In the genomic region with DNA sequence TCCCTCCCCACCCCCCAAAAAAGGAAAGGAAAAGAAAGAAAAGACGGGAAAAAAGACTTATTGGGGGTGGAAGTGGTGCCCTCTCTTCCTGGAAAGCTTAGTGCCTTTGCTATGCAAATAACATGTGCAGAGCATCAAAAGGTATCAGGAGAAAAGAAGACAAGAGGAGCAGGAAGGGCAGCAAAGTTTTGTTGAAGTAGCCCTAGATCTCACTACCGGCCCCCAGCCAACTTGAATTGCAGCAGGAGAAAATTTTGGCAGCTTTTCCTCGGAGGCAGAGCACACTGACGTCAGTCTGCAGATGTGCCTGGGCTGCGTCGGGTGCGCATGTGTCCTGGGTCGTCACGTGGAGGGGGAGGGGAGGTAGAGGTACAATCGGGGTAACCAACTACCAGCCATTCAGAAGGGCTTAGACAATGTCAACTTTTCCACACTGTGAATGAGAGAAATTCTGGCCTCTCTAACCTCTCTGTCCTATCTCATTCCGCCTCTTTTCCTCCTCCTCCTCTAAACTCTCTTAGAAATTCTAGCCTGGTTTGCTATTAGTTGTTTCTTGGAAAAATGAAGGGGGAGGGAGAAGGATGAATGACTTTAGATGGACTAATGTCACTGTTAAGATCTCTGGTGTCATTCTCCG, we compare ENCODE assay signal across 1 cellular context.
TF ChIP-seq lines count a peak whose summit lies in the region.

A gene with protein sequence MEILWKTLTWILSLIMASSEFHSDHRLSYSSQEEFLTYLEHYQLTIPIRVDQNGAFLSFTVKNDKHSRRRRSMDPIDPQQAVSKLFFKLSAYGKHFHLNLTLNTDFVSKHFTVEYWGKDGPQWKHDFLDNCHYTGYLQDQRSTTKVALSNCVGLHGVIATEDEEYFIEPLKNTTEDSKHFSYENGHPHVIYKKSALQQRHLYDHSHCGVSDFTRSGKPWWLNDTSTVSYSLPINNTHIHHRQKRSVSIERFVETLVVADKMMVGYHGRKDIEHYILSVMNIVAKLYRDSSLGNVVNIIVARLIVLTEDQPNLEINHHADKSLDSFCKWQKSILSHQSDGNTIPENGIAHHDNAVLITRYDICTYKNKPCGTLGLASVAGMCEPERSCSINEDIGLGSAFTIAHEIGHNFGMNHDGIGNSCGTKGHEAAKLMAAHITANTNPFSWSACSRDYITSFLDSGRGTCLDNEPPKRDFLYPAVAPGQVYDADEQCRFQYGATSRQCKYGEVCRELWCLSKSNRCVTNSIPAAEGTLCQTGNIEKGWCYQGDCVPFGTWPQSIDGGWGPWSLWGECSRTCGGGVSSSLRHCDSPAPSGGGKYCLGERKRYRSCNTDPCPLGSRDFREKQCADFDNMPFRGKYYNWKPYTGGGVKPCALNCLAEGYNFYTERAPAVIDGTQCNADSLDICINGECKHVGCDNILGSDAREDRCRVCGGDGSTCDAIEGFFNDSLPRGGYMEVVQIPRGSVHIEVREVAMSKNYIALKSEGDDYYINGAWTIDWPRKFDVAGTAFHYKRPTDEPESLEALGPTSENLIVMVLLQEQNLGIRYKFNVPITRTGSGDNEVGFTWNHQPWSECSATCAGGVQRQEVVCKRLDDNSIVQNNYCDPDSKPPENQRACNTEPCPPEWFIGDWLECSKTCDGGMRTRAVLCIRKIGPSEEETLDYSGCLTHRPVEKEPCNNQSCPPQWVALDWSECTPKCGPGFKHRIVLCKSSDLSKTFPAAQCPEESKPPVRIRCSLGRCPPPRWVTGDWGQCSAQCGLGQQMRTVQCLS (N-terminal part only) (minus strand): TSS at position 286 of the 637 bp plus-strand sequence. CDS start 8,247 bp downstream, outside the sequence.

TF ChIP-seq in K562, 482 proteins besides CTCF, POLR2A, EP300 and RAD21 (continued from another document):
- TF ChIP-seq, protein P1, sequence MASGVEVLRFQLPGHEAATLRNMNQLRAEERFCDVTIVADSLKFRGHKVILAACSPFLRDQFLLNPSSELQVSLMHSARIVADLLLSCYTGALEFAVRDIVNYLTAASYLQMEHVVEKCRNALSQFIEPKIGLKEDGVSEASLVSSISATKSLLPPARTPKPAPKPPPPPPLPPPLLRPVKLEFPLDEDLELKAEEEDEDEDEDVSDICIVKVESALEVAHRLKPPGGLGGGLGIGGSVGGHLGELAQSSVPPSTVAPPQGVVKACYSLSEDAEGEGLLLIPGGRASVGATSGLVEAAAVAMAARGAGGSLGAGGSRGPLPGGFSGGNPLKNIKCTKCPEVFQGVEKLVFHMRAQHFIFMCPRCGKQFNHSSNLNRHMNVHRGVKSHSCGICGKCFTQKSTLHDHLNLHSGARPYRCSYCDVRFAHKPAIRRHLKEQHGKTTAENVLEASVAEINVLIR (CRISPR knock-in tag; IDR thresholded peaks at IDR 0.05) = peak; percentile 42; the same call in 1 of the 2 replicates
- TF ChIP-seq, protein P2, sequence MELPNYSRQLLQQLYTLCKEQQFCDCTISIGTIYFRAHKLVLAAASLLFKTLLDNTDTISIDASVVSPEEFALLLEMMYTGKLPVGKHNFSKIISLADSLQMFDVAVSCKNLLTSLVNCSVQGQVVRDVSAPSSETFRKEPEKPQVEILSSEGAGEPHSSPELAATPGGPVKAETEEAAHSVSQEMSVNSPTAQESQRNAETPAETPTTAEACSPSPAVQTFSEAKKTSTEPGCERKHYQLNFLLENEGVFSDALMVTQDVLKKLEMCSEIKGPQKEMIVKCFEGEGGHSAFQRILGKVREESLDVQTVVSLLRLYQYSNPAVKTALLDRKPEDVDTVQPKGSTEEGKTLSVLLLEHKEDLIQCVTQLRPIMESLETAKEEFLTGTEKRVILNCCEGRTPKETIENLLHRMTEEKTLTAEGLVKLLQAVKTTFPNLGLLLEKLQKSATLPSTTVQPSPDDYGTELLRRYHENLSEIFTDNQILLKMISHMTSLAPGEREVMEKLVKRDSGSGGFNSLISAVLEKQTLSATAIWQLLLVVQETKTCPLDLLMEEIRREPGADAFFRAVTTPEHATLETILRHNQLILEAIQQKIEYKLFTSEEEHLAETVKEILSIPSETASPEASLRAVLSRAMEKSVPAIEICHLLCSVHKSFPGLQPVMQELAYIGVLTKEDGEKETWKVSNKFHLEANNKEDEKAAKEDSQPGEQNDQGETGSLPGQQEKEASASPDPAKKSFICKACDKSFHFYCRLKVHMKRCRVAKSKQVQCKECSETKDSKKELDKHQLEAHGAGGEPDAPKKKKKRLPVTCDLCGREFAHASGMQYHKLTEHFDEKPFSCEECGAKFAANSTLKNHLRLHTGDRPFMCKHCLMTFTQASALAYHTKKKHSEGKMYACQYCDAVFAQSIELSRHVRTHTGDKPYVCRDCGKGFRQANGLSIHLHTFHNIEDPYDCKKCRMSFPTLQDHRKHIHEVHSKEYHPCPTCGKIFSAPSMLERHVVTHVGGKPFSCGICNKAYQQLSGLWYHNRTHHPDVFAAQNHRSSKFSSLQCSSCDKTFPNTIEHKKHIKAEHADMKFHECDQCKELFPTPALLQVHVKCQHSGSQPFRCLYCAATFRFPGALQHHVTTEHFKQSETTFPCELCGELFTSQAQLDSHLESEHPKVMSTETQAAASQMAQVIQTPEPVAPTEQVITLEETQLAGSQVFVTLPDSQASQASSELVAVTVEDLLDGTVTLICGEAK (IDR thresholded peaks at IDR 0.05) = 0 out of 2 replicates have a peak, but pooled peaks have one; percentile 11
- TF ChIP-seq, protein P2 (CRISPR knock-in tag; IDR thresholded peaks at IDR 0.05) = no peak
- TF ChIP-seq MEIS2 (IDR thresholded peaks at IDR 0.05; ENCODE audit: partially characterized antibody) (peak; percentile 78), ATF1 (CRISPR knock-in tag; IDR thresholded peaks at IDR 0.05) (no peak), ATF1 (tag; IDR thresholded peaks at IDR 0.05) (peak; percentile 93), POU5F1 (IDR thresholded peaks at IDR 0.05; ENCODE audit: borderline replicate concordance, low read depth, low read length, partially characterized antibody) (no peak), LEF1 (IDR thresholded peaks at IDR 0.05) (0 out of 2 replicates have a peak, but pooled peaks have one; percentile 42), DACH1 (IDR thresholded peaks at IDR 0.05; ENCODE audit: partially characterized antibody) (peak; percentile 36), NCOA1 (IDR thresholded peaks at IDR 0.05; ENCODE audit: low read depth) (peak; percentile 39), STAT5A (IDR thresholded peaks at IDR 0.05; ENCODE audit: borderline replicate concordance, low read length) (peak; percentile 18; the same call in 1 of the 2 replicates), HDAC6 (IDR thresholded peaks at IDR 0.05; ENCODE audit: low read depth, low read length) (no peak), ZNF174 (CRISPR knock-in tag; IDR thresholded peaks at IDR 0.05) (no peak), ZNF75A (CRISPR knock-in tag; IDR thresholded peaks at IDR 0.05) (no peak), ZNF431 (CRISPR knock-in tag; IDR thresholded peaks at IDR 0.05) (no peak), ZNF217 (CRISPR knock-in tag; IDR thresholded peaks at IDR 0.05) (no peak), CCNT2 (IDR thresholded peaks at IDR 0.05; ENCODE audit: borderline replicate concordance, extremely low read depth, insufficient read length, low read depth, low read length) (peak; percentile 59), GABPA (tag; conservative IDR thresholded peaks at IDR 0.05; ENCODE audit: low read depth) (no peak), ZFP1 (CRISPR knock-in tag; IDR thresholded peaks at IDR 0.05) (no peak; the same call in 1 of the 2 replicates), ATF7 (IDR thresholded peaks at IDR 0.05) (peak; percentile 97), ZNF140 (CRISPR knock-in tag; IDR thresholded peaks at IDR 0.05) (no peak), CAMTA2 (CRISPR knock-in tag; conservative IDR thresholded peaks at IDR 0.05) (no peak), ZNF695 (CRISPR knock-in tag; IDR thresholded peaks at IDR 0.05) (no peak), MCM3 (IDR thresholded peaks at IDR 0.05) (no peak), HDAC1 (IDR thresholded peaks at IDR 0.05) (peak in 1 of 2 experiments; percentile 60; a peak in 1 of 4 replicates), DIDO1 (tag; IDR thresholded peaks at IDR 0.05; ENCODE audit: low read depth) (peak; percentile 53; the same call in 1 of the 2 replicates), SMARCA5 (IDR thresholded peaks at IDR 0.05) (no peak)
- TF ChIP-seq, protein P3, sequence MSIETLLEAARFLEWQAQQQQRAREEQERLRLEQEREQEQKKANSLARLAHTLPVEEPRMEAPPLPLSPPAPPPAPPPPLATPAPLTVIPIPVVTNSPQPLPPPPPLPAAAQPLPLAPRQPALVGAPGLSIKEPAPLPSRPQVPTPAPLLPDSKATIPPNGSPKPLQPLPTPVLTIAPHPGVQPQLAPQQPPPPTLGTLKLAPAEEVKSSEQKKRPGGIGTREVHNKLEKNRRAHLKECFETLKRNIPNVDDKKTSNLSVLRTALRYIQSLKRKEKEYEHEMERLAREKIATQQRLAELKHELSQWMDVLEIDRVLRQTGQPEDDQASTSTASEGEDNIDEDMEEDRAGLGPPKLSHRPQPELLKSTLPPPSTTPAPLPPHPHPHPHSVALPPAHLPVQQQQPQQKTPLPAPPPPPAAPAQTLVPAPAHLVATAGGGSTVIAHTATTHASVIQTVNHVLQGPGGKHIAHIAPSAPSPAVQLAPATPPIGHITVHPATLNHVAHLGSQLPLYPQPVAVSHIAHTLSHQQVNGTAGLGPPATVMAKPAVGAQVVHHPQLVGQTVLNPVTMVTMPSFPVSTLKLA (conservative IDR thresholded peaks at IDR 0.05) = peak; percentile 92 to 94
